Comparison of ENCODE assay signal across 1 cellular context in genomic region chr9:136438909-136439549, GRCh38.
TF ChIP-seq lines count a peak whose summit lies in the region.

No MANE protein-coding gene starts in this region.

TF ChIP-seq in HepG2, 621 proteins besides CTCF, POLR2A, EP300 and RAD21 (continued from another document and continues in another):
- TF ChIP-seq ZNF687 (CRISPR knock-in tag; IDR thresholded peaks at IDR 0.05), result peak; percentile 56
- TF ChIP-seq SAP130 (CRISPR knock-in tag; IDR thresholded peaks at IDR 0.05; ENCODE audit: low read depth), result peak; percentile 8; the same call in 1 of the 2 replicates
- TF ChIP-seq ZZZ3 (CRISPR knock-in tag; IDR thresholded peaks at IDR 0.05; ENCODE audit: borderline replicate concordance), result no peak
- TF ChIP-seq, protein P1, sequence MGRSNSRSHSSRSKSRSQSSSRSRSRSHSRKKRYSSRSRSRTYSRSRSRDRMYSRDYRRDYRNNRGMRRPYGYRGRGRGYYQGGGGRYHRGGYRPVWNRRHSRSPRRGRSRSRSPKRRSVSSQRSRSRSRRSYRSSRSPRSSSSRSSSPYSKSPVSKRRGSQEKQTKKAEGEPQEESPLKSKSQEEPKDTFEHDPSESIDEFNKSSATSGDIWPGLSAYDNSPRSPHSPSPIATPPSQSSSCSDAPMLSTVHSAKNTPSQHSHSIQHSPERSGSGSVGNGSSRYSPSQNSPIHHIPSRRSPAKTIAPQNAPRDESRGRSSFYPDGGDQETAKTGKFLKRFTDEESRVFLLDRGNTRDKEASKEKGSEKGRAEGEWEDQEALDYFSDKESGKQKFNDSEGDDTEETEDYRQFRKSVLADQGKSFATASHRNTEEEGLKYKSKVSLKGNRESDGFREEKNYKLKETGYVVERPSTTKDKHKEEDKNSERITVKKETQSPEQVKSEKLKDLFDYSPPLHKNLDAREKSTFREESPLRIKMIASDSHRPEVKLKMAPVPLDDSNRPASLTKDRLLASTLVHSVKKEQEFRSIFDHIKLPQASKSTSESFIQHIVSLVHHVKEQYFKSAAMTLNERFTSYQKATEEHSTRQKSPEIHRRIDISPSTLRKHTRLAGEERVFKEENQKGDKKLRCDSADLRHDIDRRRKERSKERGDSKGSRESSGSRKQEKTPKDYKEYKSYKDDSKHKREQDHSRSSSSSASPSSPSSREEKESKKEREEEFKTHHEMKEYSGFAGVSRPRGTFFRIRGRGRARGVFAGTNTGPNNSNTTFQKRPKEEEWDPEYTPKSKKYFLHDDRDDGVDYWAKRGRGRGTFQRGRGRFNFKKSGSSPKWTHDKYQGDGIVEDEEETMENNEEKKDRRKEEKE (IDR thresholded peaks at IDR 0.05), result no peak
- no peak for TF ChIP-seq NFIC (IDR thresholded peaks at IDR 0.05; ENCODE audit: low read length)
- TF ChIP-seq AGO1 (IDR thresholded peaks at IDR 0.05; ENCODE audit: low read depth, low read length, poor library complexity, severe bottlenecking), result no peak
- TF ChIP-seq SIX4 (CRISPR knock-in tag; IDR thresholded peaks at IDR 0.05), result no peak
- TF ChIP-seq CBFB (CRISPR knock-in tag; IDR thresholded peaks at IDR 0.05), result no peak
- no peak for TF ChIP-seq FLYWCH1 (CRISPR knock-in tag; IDR thresholded peaks at IDR 0.05)
- no peak for TF ChIP-seq ARNT (IDR thresholded peaks at IDR 0.05)
- 0 out of 2 replicates have a peak, but pooled peaks have one; percentile 30 for TF ChIP-seq PHF20 (CRISPR knock-in tag; IDR thresholded peaks at IDR 0.05)
- no peak for TF ChIP-seq MTA1 (CRISPR knock-in tag; IDR thresholded peaks at IDR 0.05; ENCODE audit: borderline replicate concordance)
- no peak for TF ChIP-seq TP53 (CRISPR knock-in tag; conservative IDR thresholded peaks at IDR 0.05)
- no peak for TF ChIP-seq KDM5A (IDR thresholded peaks at IDR 0.05; ENCODE audit: borderline replicate concordance, low read length)
- no peak for TF ChIP-seq HCFC1 (IDR thresholded peaks at IDR 0.05; ENCODE audit: low read depth, low read length)
- no peak for TF ChIP-seq RXRB (CRISPR knock-in tag; IDR thresholded peaks at IDR 0.05; ENCODE audit: borderline replicate concordance)
- TF ChIP-seq, protein P2, sequence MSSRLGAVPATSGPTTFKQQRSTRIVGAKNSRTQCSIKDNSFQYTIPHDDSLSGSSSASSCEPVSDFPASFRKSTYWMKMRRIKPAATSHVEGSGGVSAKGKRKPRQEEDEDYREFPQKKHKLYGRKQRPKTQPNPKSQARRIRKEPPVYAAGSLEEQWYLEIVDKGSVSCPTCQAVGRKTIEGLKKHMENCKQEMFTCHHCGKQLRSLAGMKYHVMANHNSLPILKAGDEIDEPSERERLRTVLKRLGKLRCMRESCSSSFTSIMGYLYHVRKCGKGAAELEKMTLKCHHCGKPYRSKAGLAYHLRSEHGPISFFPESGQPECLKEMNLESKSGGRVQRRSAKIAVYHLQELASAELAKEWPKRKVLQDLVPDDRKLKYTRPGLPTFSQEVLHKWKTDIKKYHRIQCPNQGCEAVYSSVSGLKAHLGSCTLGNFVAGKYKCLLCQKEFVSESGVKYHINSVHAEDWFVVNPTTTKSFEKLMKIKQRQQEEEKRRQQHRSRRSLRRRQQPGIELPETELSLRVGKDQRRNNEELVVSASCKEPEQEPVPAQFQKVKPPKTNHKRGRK (CRISPR knock-in tag; IDR thresholded peaks at IDR 0.05), result no peak
- TF ChIP-seq HMG20B (CRISPR knock-in tag; conservative IDR thresholded peaks at IDR 0.05), result no peak
- TF ChIP-seq, protein P3, sequence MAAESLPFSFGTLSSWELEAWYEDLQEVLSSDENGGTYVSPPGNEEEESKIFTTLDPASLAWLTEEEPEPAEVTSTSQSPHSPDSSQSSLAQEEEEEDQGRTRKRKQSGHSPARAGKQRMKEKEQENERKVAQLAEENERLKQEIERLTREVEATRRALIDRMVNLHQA (CRISPR knock-in tag; IDR thresholded peaks at IDR 0.05), result no peak
- TF ChIP-seq CHD2 (IDR thresholded peaks at IDR 0.05; ENCODE audit: low read depth, low read length), result no peak
- TF ChIP-seq, protein P4, sequence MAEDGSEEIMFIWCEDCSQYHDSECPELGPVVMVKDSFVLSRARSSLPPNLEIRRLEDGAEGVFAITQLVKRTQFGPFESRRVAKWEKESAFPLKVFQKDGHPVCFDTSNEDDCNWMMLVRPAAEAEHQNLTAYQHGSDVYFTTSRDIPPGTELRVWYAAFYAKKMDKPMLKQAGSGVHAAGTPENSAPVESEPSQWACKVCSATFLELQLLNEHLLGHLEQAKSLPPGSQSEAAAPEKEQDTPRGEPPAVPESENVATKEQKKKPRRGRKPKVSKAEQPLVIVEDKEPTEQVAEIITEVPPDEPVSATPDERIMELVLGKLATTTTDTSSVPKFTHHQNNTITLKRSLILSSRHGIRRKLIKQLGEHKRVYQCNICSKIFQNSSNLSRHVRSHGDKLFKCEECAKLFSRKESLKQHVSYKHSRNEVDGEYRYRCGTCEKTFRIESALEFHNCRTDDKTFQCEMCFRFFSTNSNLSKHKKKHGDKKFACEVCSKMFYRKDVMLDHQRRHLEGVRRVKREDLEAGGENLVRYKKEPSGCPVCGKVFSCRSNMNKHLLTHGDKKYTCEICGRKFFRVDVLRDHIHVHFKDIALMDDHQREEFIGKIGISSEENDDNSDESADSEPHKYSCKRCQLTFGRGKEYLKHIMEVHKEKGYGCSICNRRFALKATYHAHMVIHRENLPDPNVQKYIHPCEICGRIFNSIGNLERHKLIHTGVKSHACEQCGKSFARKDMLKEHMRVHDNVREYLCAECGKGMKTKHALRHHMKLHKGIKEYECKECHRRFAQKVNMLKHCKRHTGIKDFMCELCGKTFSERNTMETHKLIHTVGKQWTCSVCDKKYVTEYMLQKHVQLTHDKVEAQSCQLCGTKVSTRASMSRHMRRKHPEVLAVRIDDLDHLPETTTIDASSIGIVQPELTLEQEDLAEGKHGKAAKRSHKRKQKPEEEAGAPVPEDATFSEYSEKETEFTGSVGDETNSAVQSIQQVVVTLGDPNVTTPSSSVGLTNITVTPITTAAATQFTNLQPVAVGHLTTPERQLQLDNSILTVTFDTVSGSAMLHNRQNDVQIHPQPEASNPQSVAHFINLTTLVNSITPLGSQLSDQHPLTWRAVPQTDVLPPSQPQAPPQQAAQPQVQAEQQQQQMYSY (CRISPR knock-in tag; IDR thresholded peaks at IDR 0.05), result no peak
- peak; percentile 83; the same call in 1 of the 2 replicates for TF ChIP-seq ZNF446 (CRISPR knock-in tag; IDR thresholded peaks at IDR 0.05)
- TF ChIP-seq KLF13 (CRISPR knock-in tag; IDR thresholded peaks at IDR 0.05), result no peak
- TF ChIP-seq PREB (CRISPR knock-in tag; IDR thresholded peaks at IDR 0.05), result no peak
- no peak for TF ChIP-seq JUN (CRISPR knock-in tag; IDR thresholded peaks at IDR 0.05)
- TF ChIP-seq ZNF75D (CRISPR knock-in tag; IDR thresholded peaks at IDR 0.05; ENCODE audit: borderline replicate concordance), result no peak
- 0 out of 2 replicates have a peak, but pooled peaks have one; percentile 10 for TF ChIP-seq HOXA3 (CRISPR knock-in tag; IDR thresholded peaks at IDR 0.05)
- no peak for TF ChIP-seq FIP1L1 (IDR thresholded peaks at IDR 0.05; ENCODE audit: borderline replicate concordance, insufficient read depth, low read depth, low read length)
- no peak for TF ChIP-seq TRIM22 (IDR thresholded peaks at IDR 0.05)
- TF ChIP-seq, protein P5, sequence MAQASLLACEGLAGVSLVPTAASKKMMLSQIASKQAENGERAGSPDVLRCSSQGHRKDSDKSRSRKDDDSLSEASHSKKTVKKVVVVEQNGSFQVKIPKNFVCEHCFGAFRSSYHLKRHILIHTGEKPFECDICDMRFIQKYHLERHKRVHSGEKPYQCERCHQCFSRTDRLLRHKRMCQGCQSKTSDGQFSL (CRISPR knock-in tag; IDR thresholded peaks at IDR 0.05), result no peak
- no peak for TF ChIP-seq FOXP1 (IDR thresholded peaks at IDR 0.05)
- no peak for TF ChIP-seq FOXP1 (CRISPR knock-in tag; IDR thresholded peaks at IDR 0.05)
- TF ChIP-seq PAX8 (CRISPR knock-in tag; IDR thresholded peaks at IDR 0.05; ENCODE audit: borderline replicate concordance), result no peak
- TF ChIP-seq MYC (CRISPR knock-in tag; IDR thresholded peaks at IDR 0.05; ENCODE audit: borderline replicate concordance), result no peak
- peak in 1 of 2 experiments; percentile 49; a peak in 2 of 4 replicates for TF ChIP-seq HMGXB4 (CRISPR knock-in tag; IDR thresholded peaks at IDR 0.05; ENCODE audit: borderline replicate concordance in 1 of 2, low read depth in 1 of 2)
- TF ChIP-seq, protein P6, sequence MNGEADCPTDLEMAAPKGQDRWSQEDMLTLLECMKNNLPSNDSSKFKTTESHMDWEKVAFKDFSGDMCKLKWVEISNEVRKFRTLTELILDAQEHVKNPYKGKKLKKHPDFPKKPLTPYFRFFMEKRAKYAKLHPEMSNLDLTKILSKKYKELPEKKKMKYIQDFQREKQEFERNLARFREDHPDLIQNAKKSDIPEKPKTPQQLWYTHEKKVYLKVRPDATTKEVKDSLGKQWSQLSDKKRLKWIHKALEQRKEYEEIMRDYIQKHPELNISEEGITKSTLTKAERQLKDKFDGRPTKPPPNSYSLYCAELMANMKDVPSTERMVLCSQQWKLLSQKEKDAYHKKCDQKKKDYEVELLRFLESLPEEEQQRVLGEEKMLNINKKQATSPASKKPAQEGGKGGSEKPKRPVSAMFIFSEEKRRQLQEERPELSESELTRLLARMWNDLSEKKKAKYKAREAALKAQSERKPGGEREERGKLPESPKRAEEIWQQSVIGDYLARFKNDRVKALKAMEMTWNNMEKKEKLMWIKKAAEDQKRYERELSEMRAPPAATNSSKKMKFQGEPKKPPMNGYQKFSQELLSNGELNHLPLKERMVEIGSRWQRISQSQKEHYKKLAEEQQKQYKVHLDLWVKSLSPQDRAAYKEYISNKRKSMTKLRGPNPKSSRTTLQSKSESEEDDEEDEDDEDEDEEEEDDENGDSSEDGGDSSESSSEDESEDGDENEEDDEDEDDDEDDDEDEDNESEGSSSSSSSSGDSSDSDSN (CRISPR knock-in tag; IDR thresholded peaks at IDR 0.05), result no peak
- no peak for TF ChIP-seq ZFP36 (IDR thresholded peaks at IDR 0.05; ENCODE audit: borderline replicate concordance, low read depth, low read length, partially characterized antibody)
- no peak for TF ChIP-seq ZNF225 (CRISPR knock-in tag; IDR thresholded peaks at IDR 0.05)
- TF ChIP-seq ATRX (CRISPR knock-in tag; IDR thresholded peaks at IDR 0.05; ENCODE audit: borderline replicate concordance), result no peak
- 0 out of 2 replicates have a peak, but pooled peaks have one; percentile 12 for TF ChIP-seq KDM5B (CRISPR knock-in tag; IDR thresholded peaks at IDR 0.05; ENCODE audit: borderline replicate concordance)
- no peak for TF ChIP-seq ZNF841 (CRISPR knock-in tag; IDR thresholded peaks at IDR 0.05; ENCODE audit: borderline replicate concordance)
- TF ChIP-seq NFATC3 (CRISPR knock-in tag; IDR thresholded peaks at IDR 0.05), result no peak
- TF ChIP-seq ZNF546 (CRISPR knock-in tag; conservative IDR thresholded peaks at IDR 0.05), result 0 out of 2 replicates have a peak, but pooled peaks have one; percentile 52
- no peak for TF ChIP-seq BRCA1 (CRISPR knock-in tag; IDR thresholded peaks at IDR 0.05)
- TF ChIP-seq PRMT3 (CRISPR knock-in tag; IDR thresholded peaks at IDR 0.05; ENCODE audit: borderline replicate concordance, low read depth), result no peak
- no peak for TF ChIP-seq AGO2 (optimal IDR thresholded peaks at IDR 0.05; ENCODE audit: low read depth, low read length)
